ENCODE assay signal across 16 cellular contexts in the genomic region with DNA sequence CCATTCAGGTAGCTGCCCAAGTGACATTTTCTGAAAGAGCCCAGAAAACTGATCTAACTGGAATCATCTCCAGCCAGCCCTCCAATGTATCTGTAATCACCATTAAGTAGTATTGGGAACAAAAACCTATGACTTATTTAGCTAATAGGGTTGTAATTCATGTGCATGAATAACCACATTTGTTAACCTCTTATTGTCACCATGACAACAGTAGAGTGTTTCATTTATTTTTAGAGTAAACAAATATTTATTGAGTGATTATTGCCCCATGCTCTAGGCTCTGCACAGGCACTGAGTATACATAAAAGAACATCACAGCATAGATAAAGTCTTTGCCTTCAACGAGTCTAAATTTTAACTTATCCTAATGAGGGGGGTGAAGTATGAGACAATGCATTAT.
"Had no signal": no experiment of that assay in that cellular context is flagged by ENCODE, and none has a peak within 500 bp of the region (broad histone marks: within the 10 kb centered on the region; RNA-seq: fewer than 3 reads in every experiment).

No MANE protein-coding gene starts in this region.

- H3K36me3 ChIP-seq: adrenal gland, gastrocnemius medialis, sigmoid colon, transverse colon had no signal

- DNase-seq: activated B cell treated with CpG ODN at 0.5 μM for 24 hours; activated CD4-positive, alpha-beta T cell treated with anti-CD3 and anti-CD28 coated beads, Interleukin-2, amount 10 ng/mL, durations not matched to agents 24 days and 14 days; activated naive CD4-positive, alpha-beta T cell treated with anti-CD3 and anti-CD28 coated beads, Interleukin-2, amount 10 ng/mL, durations not matched to agents 7 days and 5 days; adrenal gland; central memory CD4-positive, alpha-beta T cell; effector CD4-positive, alpha-beta T cell; gastrocnemius medialis; nephron progenitor cell; sigmoid colon; stimulated activated CD4-positive, alpha-beta T cell treated with anti-CD3 and anti-CD28 coated beads, Interleukin-2, amount 100 ng/mL, for 24 hours; stimulated activated naive CD4-positive, alpha-beta T cell; substantia nigra; T1000; transverse colon had no signal

- H3K27ac ChIP-seq: adrenal gland, coronary artery, gastrocnemius medialis, sigmoid colon, transverse colon had no signal

- H3K9me3 ChIP-seq: adrenal gland, gastrocnemius medialis, transverse colon had no signal

- H3K27me3 ChIP-seq: adrenal gland, gastrocnemius medialis, sigmoid colon, transverse colon had no signal

- ATAC-seq: activated T-helper 17 cell treated with anti-CD3 and anti-CD28 coated beads, Interleukin-2, amount 50 U/mL, for 72 hours; gastrocnemius medialis had no signal

- H3K4me3 ChIP-seq: adrenal gland, coronary artery, gastrocnemius medialis, sigmoid colon, transverse colon had no signal

- H3K4me1 ChIP-seq: adrenal gland, gastrocnemius medialis, sigmoid colon, transverse colon had no signal
